Comparison of ENCODE assay signal across 24 cellular contexts in the genomic region with DNA sequence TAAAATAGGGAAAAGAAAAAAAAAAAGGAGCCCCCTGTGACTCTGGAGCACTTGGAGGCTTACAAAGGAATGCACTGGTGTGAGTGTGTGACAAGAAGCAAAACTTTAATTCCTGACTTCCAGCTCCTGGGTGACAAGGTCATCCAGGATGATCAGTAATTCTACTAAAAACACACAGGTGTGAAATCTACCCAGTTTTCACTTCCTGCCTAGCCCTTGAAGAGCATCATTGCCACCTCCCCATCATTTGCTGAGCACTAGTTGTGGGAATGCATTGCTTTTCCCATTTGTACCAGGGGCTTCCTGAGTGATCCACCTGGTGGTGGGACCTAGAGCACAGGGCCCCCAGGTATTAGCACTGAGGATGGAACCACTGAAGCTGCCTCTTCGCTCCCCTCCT.
"Had no signal": no experiment of that assay in that cellular context is flagged by ENCODE, and none has a peak within 500 bp of the region (broad histone marks: within the 10 kb centered on the region; RNA-seq: fewer than 3 reads in every experiment).

No MANE protein-coding gene starts in this region.

- H3K9ac ChIP-seq: parathyroid adenoma had no signal

- FAIRE-seq: colon, endometrium, frontal cortex, islet of Langerhans had no signal

- H3K27me3 ChIP-seq: right atrium auricular region, stomach, thyroid gland, upper lobe of left lung, vagina had no signal

- H3K27me3 Mint-ChIP-seq: activated naive CD4-positive, alpha-beta T cell treated with anti-CD3 and anti-CD28 coated beads, Interleukin-2, amount 50 U/mL, for 24 hours; stimulated activated naive B cell treated with anti-CD40 and anti-IgM and Interleukin-4, amounts not matched to agents 10 μg/mL and 1 μg/mL and 100 μg/mL, for 72 hours had no signal

- ATAC-seq: activated T-cell treated with anti-CD3 and anti-CD28 coated beads, Interleukin-2, amount 50 U/mL, for 4 hours; stimulated activated naive B cell treated with anti-CD40 and anti-IgM and Interleukin-4, amounts not matched to agents 10 μg/mL and 1 μg/mL and 100 μg/mL, for 72 hours had no signal

- DNase-seq: activated CD4-positive, alpha-beta T cell treated with anti-CD3 and anti-CD28 coated beads for 4 hours; activated CD4-positive, alpha-beta T cell treated with anti-CD3 and anti-CD28 coated beads, Interleukin-2, amount 50 U/mL, for 4 hours; activated T-cell treated with anti-CD3 and anti-CD28 coated beads, Interleukin-2, amount 50 U/mL, for 4 hours; anterior cingulate cortex; dermis blood vessel endothelial cell; effector CD4-positive, alpha-beta T cell; nucleus accumbens; stimulated activated CD4-positive, alpha-beta T cell treated with anti-CD3 and anti-CD28 coated beads, Interleukin-15, amount 100 ng/mL, for 24 hours; stimulated activated CD4-positive, alpha-beta T cell treated with anti-CD3 and anti-CD28 coated beads, Interleukin-2, amount 100 ng/mL, for 24 hours; stimulated activated naive B cell treated with anti-CD40 and anti-IgM and Interleukin-4, amounts not matched to agents 10 μg/mL and 1 μg/mL and 100 μg/mL, for 72 hours; stomach; upper lobe of left lung had no signal

- H3K4me1 ChIP-seq: parathyroid adenoma had no signal

- H3K9me3 Mint-ChIP-seq: activated naive CD4-positive, alpha-beta T cell treated with anti-CD3 and anti-CD28 coated beads, Interleukin-2, amount 50 U/mL, for 24 hours; activated T-cell treated with anti-CD3 and anti-CD28 coated beads, Interleukin-2, amount 50 U/mL, for 4 hours; stimulated activated naive B cell treated with anti-CD40 and anti-IgM and Interleukin-4, amounts not matched to agents 10 μg/mL and 1 μg/mL and 100 μg/mL, for 72 hours had no signal

- H3K9me3 ChIP-seq: left ventricle myocardium inferior, right atrium auricular region, stomach, thyroid gland, upper lobe of left lung, vagina had no signal

- H2AFZ ChIP-seq: parathyroid adenoma had no signal

- H3K27ac ChIP-seq: epithelial cell of prostate, left ventricle myocardium inferior, parathyroid adenoma, right atrium auricular region, stomach, upper lobe of left lung, vagina had no signal

- H3K27ac Mint-ChIP-seq: activated naive CD4-positive, alpha-beta T cell treated with anti-CD3 and anti-CD28 coated beads, Interleukin-2, amount 50 U/mL, for 24 hours; activated T-helper 2 cell treated with anti-CD3 and anti-CD28 coated beads, Interferon-gamma antibody, Interleukin-2, Interleukin-4, amounts not matched to agents 10 μg/mL and 5 μg/mL and 100 μg/mL, durations not matched to agents 14 hours and 24 hours and 36 hours; stimulated activated naive B cell treated with anti-CD40 and anti-IgM and Interleukin-4, amounts not matched to agents 10 μg/mL and 1 μg/mL and 100 μg/mL, for 72 hours had no signal

- H3K79me2 ChIP-seq: parathyroid adenoma had no signal

- H3K4me3 Mint-ChIP-seq: activated naive CD4-positive, alpha-beta T cell treated with anti-CD3 and anti-CD28 coated beads, Interleukin-2, amount 50 U/mL, for 24 hours; activated T-cell treated with anti-CD3 and anti-CD28 coated beads, Interleukin-2, amount 50 U/mL, for 4 hours; stimulated activated naive B cell treated with anti-CD40 and anti-IgM and Interleukin-4, amounts not matched to agents 10 μg/mL and 1 μg/mL and 100 μg/mL, for 72 hours had no signal

- H3K36me3 ChIP-seq: left ventricle myocardium inferior, right atrium auricular region, stomach, thyroid gland, upper lobe of left lung, vagina had no signal

- H3K4me3 ChIP-seq: left ventricle myocardium inferior, right atrium auricular region, stomach, thyroid gland, upper lobe of left lung, vagina had no signal
